In the genomic region with DNA sequence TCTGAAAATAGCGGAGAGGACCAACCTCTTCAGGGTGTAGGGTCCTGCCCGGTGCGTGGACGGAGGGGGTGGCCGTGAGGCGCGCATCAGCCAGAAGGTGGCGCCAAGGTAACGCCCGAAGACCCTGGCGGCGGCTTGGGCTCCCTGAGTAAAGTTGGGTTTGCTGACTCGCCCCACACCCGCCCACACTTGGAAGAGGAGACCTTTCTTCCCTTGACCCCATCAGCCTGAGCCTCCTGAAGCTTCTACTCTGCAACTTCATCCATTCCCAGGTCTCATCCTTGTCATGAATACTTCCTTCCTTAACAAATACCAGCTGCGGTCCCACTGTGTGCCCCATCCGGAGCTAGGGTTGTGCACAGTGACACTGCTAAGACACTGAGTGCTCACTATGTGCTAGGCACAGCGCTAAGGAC, we compare ENCODE assay signal across 8 cellular contexts. TPM values are rescaled to one million over a fixed set of nuclear protein-coding genes. Genes with fewer than 3 reads are reported as not detected.
DNase-seq lines count a peak whose midpoint lies in the region; ATAC-seq lines count a peak whose summit lies in the region.

No MANE protein-coding gene starts in this region.

- DNase-seq in Caki2 (ENCODE audit: low read depth) (peak; percentile 49), NCI-H69 (lab: John Stamatoyannopoulos, UW) (peak; percentile 74), dermis blood vessel endothelial cell (peak; percentile 79), medulla oblongata (ENCODE audit: extremely low spot score) (peak; percentile 69)
- peak; percentile 16 to 38 for DNase-seq in activated CD4-positive, alpha-beta T cell treated with anti-CD3 and anti-CD28 coated beads, Interleukin-2, amount 50 U/mL, for 24 hours (ENCODE audit: low read depth in 1 of 2, low spot score in 1 of 2)
- peak; percentile 18 for DNase-seq in stimulated activated CD8-positive, alpha-beta memory T cell treated with anti-CD3 and anti-CD28 coated beads, Interleukin-12 subunit alpha, Interleukin-12 subunit beta, amount 100 ng/mL, for 4 hours (ENCODE audit: low read depth)

- ATAC-seq in HG02678 (IDR thresholded peaks at IDR 0.05; ENCODE audit: unreplicated experiment) = peak; percentile 59
- no peak for ATAC-seq in GM21528 (IDR thresholded peaks at IDR 0.05; ENCODE audit: low FRiP score, unreplicated experiment)

- in situ Hi-C loops in Caki2 (cut with HindIII; ENCODE audit: low pct_unique_long_range_greater_than_20kb, low sequenced_read_pairs) = no loop called here

RNA-seq across cellular contexts. Expression of gene CD40, which starts 14.6 kb away (rescaled TPM):
- total RNA-seq in Caki2 (2014; rRNA removed; shearing (Covaris generic); ENCODE audit: low replicate concordance) = 24.1 and 29.9 TPM in 2 replicates
- total RNA-seq in dermis blood vessel endothelial cell = 19.4 and 21.3 TPM in 2 replicates

RNA-seq across cellular contexts. Expression of gene NCOA5, which starts 43.0 kb away (rescaled TPM):
- 6.7 and 9.2 TPM in 2 replicates for total RNA-seq in Caki2 (2014; rRNA removed; shearing (Covaris generic); ENCODE audit: low replicate concordance)
- total RNA-seq in dermis blood vessel endothelial cell = 16.7 and 18.6 TPM in 2 replicates

Comparison
In these comparisons a context has a peak if more than half of its experiments do, and no peak if none do; other contexts are left out.
1. DNase-seq: peak in every context shown above with its lines; median percentile 79 in dermis blood vessel endothelial cell; 74 in NCI-H69; 69 in medulla oblongata; 49 in Caki2; 27 in activated CD4-positive, alpha-beta T cell treated with anti-CD3 and anti-CD28 coated beads, Interleukin-2, amount 50 U/mL, for 24 hours; 18 in stimulated activated CD8-positive, alpha-beta memory T cell treated with anti-CD3 and anti-CD28 coated beads, Interleukin-12 subunit alpha, Interleukin-12 subunit beta, amount 100 ng/mL, for 4 hours.